ENCODE assay signal across 8 cellular contexts in the genomic region with DNA sequence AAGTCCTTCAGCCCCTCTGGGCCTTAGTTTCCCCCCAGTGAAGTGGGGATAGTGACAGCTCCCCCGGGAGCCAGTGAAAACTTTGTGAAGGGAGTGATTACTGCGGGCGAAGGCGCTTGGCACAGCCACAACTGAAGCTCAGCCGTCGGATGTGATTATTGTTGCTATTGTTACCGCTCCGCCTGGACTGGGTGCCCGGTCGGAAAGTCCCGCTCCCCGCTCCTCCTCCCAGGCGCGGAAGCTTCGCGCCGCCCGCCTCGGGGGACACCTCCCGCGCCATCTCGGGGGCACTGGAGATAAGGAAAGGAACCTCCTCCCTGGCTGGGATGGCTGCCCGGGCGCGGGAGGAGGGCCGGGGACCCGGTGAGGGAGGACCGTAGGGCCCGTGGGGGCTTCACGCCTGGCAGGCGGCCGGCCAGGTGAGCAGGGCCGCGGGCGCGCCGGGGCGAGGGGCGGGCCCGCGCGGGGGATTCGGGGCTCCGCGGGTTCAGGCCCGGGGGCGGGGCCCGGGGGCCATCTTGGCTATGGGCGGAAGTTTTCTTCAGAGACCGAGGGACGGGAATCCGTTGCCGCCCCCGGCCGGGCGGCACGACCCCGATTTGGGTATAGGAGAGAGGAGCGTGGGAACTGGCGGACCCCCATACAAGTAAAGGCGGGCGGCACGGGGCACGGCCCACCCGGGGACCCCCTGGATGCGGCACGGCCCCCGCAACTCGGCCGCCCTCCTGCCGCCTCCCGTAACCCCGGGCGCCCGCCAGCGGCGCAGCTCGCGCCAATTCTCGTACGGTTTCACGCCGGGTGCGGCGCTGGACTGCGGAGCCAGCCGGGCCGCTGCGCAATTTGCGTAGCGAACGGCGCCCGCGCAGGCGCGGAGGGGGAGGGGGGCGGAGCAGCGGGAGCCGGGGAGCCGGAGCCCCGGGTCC. TPM values are rescaled to one million over a fixed set of nuclear protein-coding genes. Genes with fewer than 3 reads are reported as not detected.
DNase-seq lines count a peak whose midpoint lies in the region; ATAC-seq, FAIRE-seq and TF ChIP-seq lines count a peak whose summit lies in the region.

A gene with protein sequence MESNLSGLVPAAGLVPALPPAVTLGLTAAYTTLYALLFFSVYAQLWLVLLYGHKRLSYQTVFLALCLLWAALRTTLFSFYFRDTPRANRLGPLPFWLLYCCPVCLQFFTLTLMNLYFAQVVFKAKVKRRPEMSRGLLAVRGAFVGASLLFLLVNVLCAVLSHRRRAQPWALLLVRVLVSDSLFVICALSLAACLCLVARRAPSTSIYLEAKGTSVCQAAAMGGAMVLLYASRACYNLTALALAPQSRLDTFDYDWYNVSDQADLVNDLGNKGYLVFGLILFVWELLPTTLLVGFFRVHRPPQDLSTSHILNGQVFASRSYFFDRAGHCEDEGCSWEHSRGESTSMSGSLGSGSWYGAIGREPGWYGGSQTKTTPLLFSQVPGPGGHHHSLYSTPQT (plus strand): TSS at position 887 of the 923 bp plus-strand sequence. CDS start 677 bp downstream, outside the sequence.

- intact Hi-C loops in kidney (cut with DNase I) = no loop called here

- TF ChIP-seq CTCF in kidney (IDR thresholded peaks at IDR 0.05; ENCODE audit: borderline replicate concordance, extremely low read depth, insufficient read depth) = no peak

- FAIRE-seq in kidney (lab: Jason Lieb, UNC) = no peak

- peaks cover 4 to 17% of the 10 kb centered on the region in 2 donors for H3K4me1 ChIP-seq in kidney (ENCODE audit: control insufficient read depth in 1 of 2, insufficient read depth in 1 of 2, low read depth in 1 of 2, low read length in 2 of 2)

- DNase-seq in A172 (ENCODE audit: low spot score) (peak; percentile 57), NCI-H2196 treated with DMSO at 0.1 percent for 48 hours (lab: John Stamatoyannopoulos, UW; ENCODE audit: unreplicated experiment) (peak; percentile 61), cerebellar cortex (ENCODE audit: low spot score) (peak; percentile 77), kidney (peak; percentile 95)
- peak; percentile 99 for DNase-seq in activated CD4-positive, CD25-positive, alpha-beta regulatory T cell treated with anti-CD3 and anti-CD28 coated beads, Interleukin-2, amount 50 U/mL, for 72 hours
- peak; percentile 93 for DNase-seq in stimulated activated CD4-positive, alpha-beta T cell treated with anti-CD3 and anti-CD28 coated beads, Interleukin-15, amount 100 ng/mL, for 24 hours

- peak within 1 kb of the TSS; percentile 90 to 96 for H3K27ac ChIP-seq in kidney (ENCODE audit: low read depth in 2 of 2, low read length in 2 of 2)

- no peaks in the 10 kb centered on the region for H3K9me3 ChIP-seq in kidney (ENCODE audit: control insufficient read depth in 1 of 2, low read length in 2 of 2)

- peak within 1 kb of the TSS; percentile 81 to 87 for H3K9ac ChIP-seq in kidney (ENCODE audit: low read length in 2 of 2)

- H3K36me3 ChIP-seq in kidney (ENCODE audit: control insufficient read depth in 1 of 2, insufficient read depth in 2 of 2, low read length in 2 of 2) = no peaks in the 10 kb centered on the region

- H3K4me3 ChIP-seq in kidney (ENCODE audit: low read length in 2 of 2) = peak within 1 kb of the TSS; percentile 77 to 83

- ATAC-seq in GM18861 (IDR thresholded peaks at IDR 0.05; ENCODE audit: unreplicated experiment) = peak; percentile 51
- peak; percentile 45 for ATAC-seq in HG03066 (IDR thresholded peaks at IDR 0.05; ENCODE audit: low read depth, unreplicated experiment)

RNA-seq across cellular contexts. Expression of the gene that starts here (rescaled TPM):
- total RNA-seq in A172 (2014; rRNA removed; shearing (Covaris generic)) = 52.1 and 60.8 TPM in 2 replicates
- 44.0 TPM for total RNA-seq in kidney
- polyA plus RNA-seq in kidney (ENCODE audit: insufficient read depth, low read depth, low replicate concordance) = 48.4 TPM

Comparison
In these comparisons a context has a peak if more than half of its experiments do, and no peak if none do; other contexts are left out.
1. Peak in every context shown above with its lines: DNase-seq, ATAC-seq, H3K4me3 ChIP-seq and H3K27ac ChIP-seq.